8 cellular contexts compared by ENCODE assay signal in the genomic region with DNA sequence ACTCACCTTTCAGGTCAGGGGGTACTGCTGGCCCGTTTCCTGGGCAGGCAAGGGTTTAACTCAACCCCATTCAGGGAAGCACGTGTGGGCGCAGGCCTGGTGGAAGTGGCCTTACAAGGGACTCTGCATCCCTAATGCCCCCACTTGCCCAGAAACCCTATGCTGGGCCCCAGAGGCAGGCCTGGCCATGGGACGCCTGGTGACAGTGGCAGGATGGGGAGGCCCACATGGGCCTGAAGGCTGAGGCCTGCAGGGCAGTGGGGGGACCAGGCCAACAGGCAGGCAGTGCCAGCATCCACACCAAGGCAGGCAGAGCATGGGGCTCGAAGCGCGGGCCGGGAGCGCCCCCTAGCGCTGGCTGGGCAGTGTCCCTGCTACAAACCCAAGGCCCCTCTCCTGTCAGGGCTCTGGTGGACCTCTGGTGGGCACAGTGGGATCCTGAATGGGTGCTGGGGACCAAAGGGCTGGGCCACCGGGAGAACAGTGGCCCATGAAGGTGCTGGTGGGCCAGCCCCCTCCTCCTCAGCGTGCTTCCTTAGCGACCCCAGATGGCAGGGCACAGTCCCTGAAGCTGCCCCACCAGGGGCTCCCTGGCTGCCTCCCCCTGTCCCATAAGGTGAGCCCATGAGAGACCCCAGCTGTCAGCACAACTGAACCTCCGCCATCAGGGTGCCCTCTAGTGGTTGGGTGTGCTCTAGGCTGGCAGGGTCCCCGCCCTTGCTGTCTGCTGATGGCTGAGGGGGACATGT. TPM values are rescaled to one million over a fixed set of nuclear protein-coding genes. Genes with fewer than 3 reads are reported as not detected.
DNase-seq lines count a peak whose midpoint lies in the region; ATAC-seq lines count a peak whose summit lies in the region.

No MANE protein-coding gene starts in this region.

- no peak overlapping the region for H3K4me3 Mint-ChIP-seq in activated CD8-positive, alpha-beta T cell treated with anti-CD3 and anti-CD28 coated beads, Interleukin-2, amount 10 ng/mL, durations not matched to agents 7 days and 5 days
- H3K4me3 Mint-ChIP-seq in effector memory CD8-positive, alpha-beta T cell: no peak overlapping the region
- H3K4me3 Mint-ChIP-seq in memory B cell: no peak overlapping the region

- DNase-seq in AG08396 (ENCODE audit: low spot score) (peak; percentile 93), NCI-H774 (lab: John Stamatoyannopoulos, UW) (peak; percentile 5), memory B cell (ENCODE audit: low spot score in 2 of 2) (peak; percentile 68 to 73)
- peak; percentile 75 for DNase-seq in activated CD8-positive, alpha-beta T cell treated with anti-CD3 and anti-CD28 coated beads, Interleukin-2, amount 10 ng/mL, durations not matched to agents 7 days and 5 days
- peak; percentile 50 to 59 (median 53) for DNase-seq in effector memory CD8-positive, alpha-beta T cell
- peak; percentile 11 to 27 for DNase-seq in stimulated activated CD8-positive, alpha-beta memory T cell treated with anti-CD3 and anti-CD28 coated beads, Interleukin-15, amount 100 ng/mL, for 4 hours (ENCODE audit: low read depth in 2 of 2)

- POLR2A ChIA-PET in activated CD8-positive, alpha-beta T cell treated with anti-CD3 and anti-CD28 coated beads, Interleukin-2, amount 10 ng/mL, durations not matched to agents 7 days and 5 days (lab: Charles Lee): no interaction called here

- ATAC-seq in GM19468 (IDR thresholded peaks at IDR 0.05; ENCODE audit: extremely low read depth, unreplicated experiment) (peak; percentile 31), memory B cell (ENCODE audit: low read depth) (peak; percentile 88), GM19328 (IDR thresholded peaks at IDR 0.05; ENCODE audit: unreplicated experiment) (no peak)
- peak; percentile 88 for ATAC-seq in activated CD8-positive, alpha-beta T cell treated with anti-CD3 and anti-CD28 coated beads, Interleukin-2, amount 10 ng/mL, durations not matched to agents 7 days and 5 days
- peak; percentile 81 for ATAC-seq in effector memory CD8-positive, alpha-beta T cell (replicated peaks)

- no peak overlapping the region for H3K27ac Mint-ChIP-seq in activated CD8-positive, alpha-beta T cell treated with anti-CD3 and anti-CD28 coated beads, Interleukin-2, amount 10 ng/mL, durations not matched to agents 7 days and 5 days
- no peak overlapping the region for H3K27ac Mint-ChIP-seq in effector memory CD8-positive, alpha-beta T cell
- no peak overlapping the region for H3K27ac Mint-ChIP-seq in memory B cell

- peaks cover 14% of the 10 kb centered on the region for H3K36me3 Mint-ChIP-seq in activated CD8-positive, alpha-beta T cell treated with anti-CD3 and anti-CD28 coated beads, Interleukin-2, amount 10 ng/mL, durations not matched to agents 7 days and 5 days (ENCODE audit: low read depth)
- peaks cover 18% of the 10 kb centered on the region for H3K36me3 Mint-ChIP-seq in effector memory CD8-positive, alpha-beta T cell (ENCODE audit: insufficient read depth)
- H3K36me3 Mint-ChIP-seq in memory B cell: peaks cover 6% of the 10 kb centered on the region

- H3K4me1 Mint-ChIP-seq in activated CD8-positive, alpha-beta T cell treated with anti-CD3 and anti-CD28 coated beads, Interleukin-2, amount 10 ng/mL, durations not matched to agents 7 days and 5 days (ENCODE audit: low read depth): no peaks in the 10 kb centered on the region
- H3K4me1 Mint-ChIP-seq in effector memory CD8-positive, alpha-beta T cell (ENCODE audit: low read depth in 2 of 2): no peaks in the 10 kb centered on the region
- no peaks in the 10 kb centered on the region for H3K4me1 Mint-ChIP-seq in memory B cell

- no peaks in the 10 kb centered on the region for H3K27me3 Mint-ChIP-seq in activated CD8-positive, alpha-beta T cell treated with anti-CD3 and anti-CD28 coated beads, Interleukin-2, amount 10 ng/mL, durations not matched to agents 7 days and 5 days (ENCODE audit: low read depth)
- H3K27me3 Mint-ChIP-seq in effector memory CD8-positive, alpha-beta T cell: no peaks in the 10 kb centered on the region
- peaks cover 2% of the 10 kb centered on the region for H3K27me3 Mint-ChIP-seq in memory B cell

- CTCF ChIA-PET in activated CD8-positive, alpha-beta T cell treated with anti-CD3 and anti-CD28 coated beads, Interleukin-2, amount 10 ng/mL, durations not matched to agents 7 days and 5 days (lab: Charles Lee): interaction anchor here (0.6 to 5.8 kb wide), 10 partner anchors 8 to 116 kb away, joined by 3 to 107 read pairs (median 4); no protein-coding TSS in a partner anchor

- H3K9me3 Mint-ChIP-seq in activated CD8-positive, alpha-beta T cell treated with anti-CD3 and anti-CD28 coated beads, Interleukin-2, amount 10 ng/mL, durations not matched to agents 7 days and 5 days (ENCODE audit: insufficient read depth): no peaks in the 10 kb centered on the region
- no peaks in the 10 kb centered on the region for H3K9me3 Mint-ChIP-seq in effector memory CD8-positive, alpha-beta T cell
- H3K9me3 Mint-ChIP-seq in memory B cell: no peaks in the 10 kb centered on the region

RNA-seq across cellular contexts. Expression of gene FGFR3, which starts 16.8 kb away (rescaled TPM):
- under 1 TPM; 0.34 to 0.37 TPM for total RNA-seq in activated CD8-positive, alpha-beta T cell treated with anti-CD3 and anti-CD28 coated beads, Interleukin-2, amount 10 ng/mL, durations not matched to agents 7 days and 5 days

RNA-seq across cellular contexts. Expression of gene LETM1, which starts 46.0 kb away (rescaled TPM):
- total RNA-seq in activated CD8-positive, alpha-beta T cell treated with anti-CD3 and anti-CD28 coated beads, Interleukin-2, amount 10 ng/mL, durations not matched to agents 7 days and 5 days: 10 to 100 TPM; 56.6 to 58.9 TPM

Comparison
In these comparisons a context has a peak if more than half of its experiments do, and no peak if none do; other contexts are left out.
1. DNase-seq: peak in every context shown above with its lines; median percentile 93 in AG08396; 75 in activated CD8-positive, alpha-beta T cell treated with anti-CD3 and anti-CD28 coated beads, Interleukin-2, amount 10 ng/mL, durations not matched to agents 7 days and 5 days; 70 in memory B cell; 53 in effector memory CD8-positive, alpha-beta T cell; 19 in stimulated activated CD8-positive, alpha-beta memory T cell treated with anti-CD3 and anti-CD28 coated beads, Interleukin-15, amount 100 ng/mL, for 4 hours; 5 in NCI-H774.